ENCODE assay signal across 14 cellular contexts in genomic region chr3:155712008-155712407, GRCh38. TPM values are rescaled to one million over a fixed set of nuclear protein-coding genes. Genes with fewer than 3 reads are reported as not detected.
A peak's percentile ranks its signal among the peaks of the same experiment; 100 is the strongest.
DNase-seq lines count a peak whose midpoint lies in the region; ATAC-seq and TF ChIP-seq lines count a peak whose summit lies in the region.
"Had no signal": no experiment of that assay in that cellular context is flagged by ENCODE, and none has a peak within 500 bp of the region (broad histone marks: within the 10 kb centered on the region; RNA-seq: fewer than 3 reads in every experiment).

No MANE protein-coding gene starts in this region.

- DNase-seq in cardiac fibroblast (ENCODE audit: low read depth in 2 of 2) (peak; percentile 2 to 69), AG20443 (ENCODE audit: low spot score) (no peak), UCSD-AML1 (lab: John Stamatoyannopoulos, UW; ENCODE audit: unreplicated experiment) (no peak), right cardiac atrium (no peak), NCI-H82 treated with DMSO at 0.1 percent for 48 hours (lab: John Stamatoyannopoulos, UW; ENCODE audit: unreplicated experiment) (no peak)
- DNase-seq: activated CD4-positive, alpha-beta T cell treated with anti-CD3 and anti-CD28 coated beads, Interleukin-2, amount 50 U/mL, for 48 hours; foreskin melanocyte; mesenchymal stem cell; NCI-H187; SHP77 treated with DMSO at 0.1 percent for 48 hours; stimulated activated naive CD4-positive, alpha-beta T cell treated with Interleukin-2 at 50 U/mL for 16 hours had no signal

- 72% methylated on average over 1 of the region's 1 CpG for WGBS in right cardiac atrium

- intact Hi-C loops in right cardiac atrium (cut with DNase I) = no loop called here

- H3K27ac ChIP-seq in right cardiac atrium (ENCODE audit: low read length) = no peak overlapping the region

- H3K27me3 ChIP-seq in right cardiac atrium (ENCODE audit: control insufficient read depth, insufficient read depth) = no peaks in the 10 kb centered on the region

- H3K4me3 ChIP-seq in cardiac fibroblast (replicated peaks in 1 of 2; ENCODE audit: low read depth in 2 of 2, low read length in 2 of 2) (no peak overlapping the region), right cardiac atrium (ENCODE audit: low read length) (no peak overlapping the region)

- H3K4me1 ChIP-seq in right cardiac atrium (ENCODE audit: control insufficient read depth, insufficient read depth, low read length) = no peaks in the 10 kb centered on the region

- TF ChIP-seq CTCF in cardiac fibroblast (IDR thresholded peaks at IDR 0.05; ENCODE audit: low read depth, low read length) = no peak

- peak; percentile 81 for ATAC-seq in GM18508 (IDR thresholded peaks at IDR 0.05; ENCODE audit: insufficient read depth, unreplicated experiment)
- peak; percentile 98 for ATAC-seq in GM21367 (IDR thresholded peaks at IDR 0.05; ENCODE audit: unreplicated experiment)
- ATAC-seq in HG03060 (IDR thresholded peaks at IDR 0.05; ENCODE audit: low read depth, unreplicated experiment) = peak; percentile 95
- no peak for ATAC-seq in right cardiac atrium

- no peaks in the 10 kb centered on the region for H3K9me3 ChIP-seq in right cardiac atrium (ENCODE audit: control insufficient read depth, low read length)

RNA-seq across cellular contexts. Expression of gene PLCH1, which starts 32.9 kb away (rescaled TPM):
- 1 to 10 TPM; 1.6 to 6.3 (median 3.7) TPM for total RNA-seq in right cardiac atrium
- polyA plus RNA-seq in right cardiac atrium = 1.1 TPM

Comparison
In these comparisons a context has a peak if more than half of its experiments do, and no peak if none do; other contexts are left out.
1. ATAC-seq: peak in GM18508 (single experiment), GM21367 (single experiment) and HG03060 (single experiment); none in right cardiac atrium (0 of 2).
2. DNase-seq: peak in cardiac fibroblast (2 of 2); none in AG20443 (single experiment), UCSD-AML1 (single experiment), right cardiac atrium (0 of 3) and NCI-H82 treated with DMSO at 0.1 percent for 48 hours (single experiment).